Comparison of ENCODE assay signal across 1 cellular context in the genomic region with DNA sequence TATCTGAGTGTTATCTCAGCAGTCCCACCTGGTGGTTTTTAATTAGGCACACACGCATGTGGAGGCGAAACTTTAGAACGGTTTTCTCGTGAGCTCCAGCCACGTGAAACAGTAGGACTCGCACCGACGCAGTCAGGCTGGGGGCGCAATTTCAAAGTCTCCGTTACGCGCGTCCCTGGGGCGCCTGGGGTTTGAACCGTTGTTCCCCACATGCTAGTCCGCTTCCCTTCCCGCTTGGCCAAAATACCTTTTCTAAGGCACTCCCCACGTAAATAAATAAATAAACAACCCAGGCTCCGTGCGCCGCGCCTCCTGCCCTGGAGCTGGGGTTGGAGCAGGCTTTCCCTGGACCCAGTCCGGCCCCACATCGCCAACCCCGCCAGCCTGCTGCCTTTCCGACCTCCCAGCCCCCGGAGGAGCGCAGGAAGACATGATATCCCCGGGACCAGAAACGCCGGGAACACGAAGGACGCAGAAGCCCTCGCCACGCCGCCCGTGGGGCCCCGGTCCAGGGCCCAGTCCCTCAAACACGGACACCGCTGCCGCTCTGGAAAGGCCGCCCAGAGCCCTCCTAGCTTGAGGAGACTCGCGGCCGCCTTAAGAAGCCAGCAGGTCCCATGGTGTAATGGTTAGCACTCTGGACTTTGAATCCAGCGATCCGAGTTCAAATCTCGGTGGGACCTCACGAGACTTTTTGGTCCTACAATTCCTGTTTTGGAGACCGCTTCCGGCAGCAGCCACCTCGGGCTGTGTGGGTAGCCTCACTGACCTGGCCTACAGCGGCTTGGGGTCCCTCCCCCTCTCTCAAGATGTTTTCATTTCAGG.
TF ChIP-seq lines count a peak whose summit lies in the region.

No MANE protein-coding gene starts in this region.

TF ChIP-seq in HepG2, 621 proteins besides CTCF, POLR2A, EP300 and RAD21 (continued from another document and continues in another):
- TF ChIP-seq YEATS2 (CRISPR knock-in tag; IDR thresholded peaks at IDR 0.05; ENCODE audit: borderline replicate concordance) = peak; percentile 68
- TF ChIP-seq ZNF496 (CRISPR knock-in tag; IDR thresholded peaks at IDR 0.05; ENCODE audit: insufficient replicate concordance) = no peak
- no peak; the same call in 1 of the 2 replicates for TF ChIP-seq RARG (CRISPR knock-in tag; IDR thresholded peaks at IDR 0.05; ENCODE audit: low read depth)
- TF ChIP-seq, protein P1, sequence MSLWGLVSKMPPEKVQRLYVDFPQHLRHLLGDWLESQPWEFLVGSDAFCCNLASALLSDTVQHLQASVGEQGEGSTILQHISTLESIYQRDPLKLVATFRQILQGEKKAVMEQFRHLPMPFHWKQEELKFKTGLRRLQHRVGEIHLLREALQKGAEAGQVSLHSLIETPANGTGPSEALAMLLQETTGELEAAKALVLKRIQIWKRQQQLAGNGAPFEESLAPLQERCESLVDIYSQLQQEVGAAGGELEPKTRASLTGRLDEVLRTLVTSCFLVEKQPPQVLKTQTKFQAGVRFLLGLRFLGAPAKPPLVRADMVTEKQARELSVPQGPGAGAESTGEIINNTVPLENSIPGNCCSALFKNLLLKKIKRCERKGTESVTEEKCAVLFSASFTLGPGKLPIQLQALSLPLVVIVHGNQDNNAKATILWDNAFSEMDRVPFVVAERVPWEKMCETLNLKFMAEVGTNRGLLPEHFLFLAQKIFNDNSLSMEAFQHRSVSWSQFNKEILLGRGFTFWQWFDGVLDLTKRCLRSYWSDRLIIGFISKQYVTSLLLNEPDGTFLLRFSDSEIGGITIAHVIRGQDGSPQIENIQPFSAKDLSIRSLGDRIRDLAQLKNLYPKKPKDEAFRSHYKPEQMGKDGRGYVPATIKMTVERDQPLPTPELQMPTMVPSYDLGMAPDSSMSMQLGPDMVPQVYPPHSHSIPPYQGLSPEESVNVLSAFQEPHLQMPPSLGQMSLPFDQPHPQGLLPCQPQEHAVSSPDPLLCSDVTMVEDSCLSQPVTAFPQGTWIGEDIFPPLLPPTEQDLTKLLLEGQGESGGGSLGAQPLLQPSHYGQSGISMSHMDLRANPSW (CRISPR knock-in tag; IDR thresholded peaks at IDR 0.05; ENCODE audit: borderline replicate concordance) = 0 out of 2 replicates have a peak, but pooled peaks have one; percentile 13
- TF ChIP-seq, protein P2, sequence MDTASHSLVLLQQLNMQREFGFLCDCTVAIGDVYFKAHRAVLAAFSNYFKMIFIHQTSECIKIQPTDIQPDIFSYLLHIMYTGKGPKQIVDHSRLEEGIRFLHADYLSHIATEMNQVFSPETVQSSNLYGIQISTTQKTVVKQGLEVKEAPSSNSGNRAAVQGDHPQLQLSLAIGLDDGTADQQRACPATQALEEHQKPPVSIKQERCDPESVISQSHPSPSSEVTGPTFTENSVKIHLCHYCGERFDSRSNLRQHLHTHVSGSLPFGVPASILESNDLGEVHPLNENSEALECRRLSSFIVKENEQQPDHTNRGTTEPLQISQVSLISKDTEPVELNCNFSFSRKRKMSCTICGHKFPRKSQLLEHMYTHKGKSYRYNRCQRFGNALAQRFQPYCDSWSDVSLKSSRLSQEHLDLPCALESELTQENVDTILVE (CRISPR knock-in tag; IDR thresholded peaks at IDR 0.05) = peak; percentile 87
- TF ChIP-seq, protein P3, sequence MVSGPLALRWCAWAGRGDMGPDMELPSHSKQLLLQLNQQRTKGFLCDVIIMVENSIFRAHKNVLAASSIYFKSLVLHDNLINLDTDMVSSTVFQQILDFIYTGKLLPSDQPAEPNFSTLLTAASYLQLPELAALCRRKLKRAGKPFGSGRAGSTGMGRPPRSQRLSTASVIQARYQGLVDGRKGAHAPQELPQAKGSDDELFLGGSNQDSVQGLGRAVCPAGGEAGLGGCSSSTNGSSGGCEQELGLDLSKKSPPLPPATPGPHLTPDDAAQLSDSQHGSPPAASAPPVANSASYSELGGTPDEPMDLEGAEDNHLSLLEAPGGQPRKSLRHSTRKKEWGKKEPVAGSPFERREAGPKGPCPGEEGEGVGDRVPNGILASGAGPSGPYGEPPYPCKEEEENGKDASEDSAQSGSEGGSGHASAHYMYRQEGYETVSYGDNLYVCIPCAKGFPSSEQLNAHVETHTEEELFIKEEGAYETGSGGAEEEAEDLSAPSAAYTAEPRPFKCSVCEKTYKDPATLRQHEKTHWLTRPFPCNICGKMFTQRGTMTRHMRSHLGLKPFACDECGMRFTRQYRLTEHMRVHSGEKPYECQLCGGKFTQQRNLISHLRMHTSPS (CRISPR knock-in tag; IDR thresholded peaks at IDR 0.05; ENCODE audit: low read depth) = no peak
- no peak for TF ChIP-seq SP2 (CRISPR knock-in tag; IDR thresholded peaks at IDR 0.05)
- no peak for TF ChIP-seq GABPA (IDR thresholded peaks at IDR 0.05; ENCODE audit: low read depth, low read length)
- peak; percentile 73 for TF ChIP-seq GABPA (CRISPR knock-in tag; IDR thresholded peaks at IDR 0.05; ENCODE audit: low read depth)
- TF ChIP-seq ZNF746 (CRISPR knock-in tag; IDR thresholded peaks at IDR 0.05) = peak; percentile 46; the same call in 1 of the 2 replicates
- TF ChIP-seq ZNF766 (CRISPR knock-in tag; IDR thresholded peaks at IDR 0.05; ENCODE audit: borderline replicate concordance) = peak; percentile 93
- TF ChIP-seq ZNF605 (CRISPR knock-in tag; IDR thresholded peaks at IDR 0.05) = peak; percentile 96
- TF ChIP-seq, protein P4, sequence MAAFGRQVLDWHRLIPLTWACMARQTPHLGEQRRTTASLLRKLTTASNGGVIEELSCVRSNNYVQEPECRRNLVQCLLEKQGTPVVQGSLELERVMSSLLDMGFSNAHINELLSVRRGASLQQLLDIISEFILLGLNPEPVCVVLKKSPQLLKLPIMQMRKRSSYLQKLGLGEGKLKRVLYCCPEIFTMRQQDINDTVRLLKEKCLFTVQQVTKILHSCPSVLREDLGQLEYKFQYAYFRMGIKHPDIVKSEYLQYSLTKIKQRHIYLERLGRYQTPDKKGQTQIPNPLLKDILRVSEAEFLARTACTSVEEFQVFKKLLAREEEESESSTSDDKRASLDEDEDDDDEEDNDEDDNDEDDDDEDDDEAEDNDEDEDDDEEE (CRISPR knock-in tag; IDR thresholded peaks at IDR 0.05) = no peak
- peak; percentile 66; the same call in 1 of the 2 replicates for TF ChIP-seq ZBTB3 (CRISPR knock-in tag; IDR thresholded peaks at IDR 0.05; ENCODE audit: borderline replicate concordance, low read depth)
- TF ChIP-seq FOXK2 (IDR thresholded peaks at IDR 0.05) = no peak
- TF ChIP-seq ELF1 (CRISPR knock-in tag; IDR thresholded peaks at IDR 0.05) = peak; percentile 72
- TF ChIP-seq ZNF724P (CRISPR knock-in tag; IDR thresholded peaks at IDR 0.05; ENCODE audit: borderline replicate concordance) = peak; percentile 97; the same call in 1 of the 2 replicates
- peak; percentile 76; the same call in 1 of the 2 replicates for TF ChIP-seq FOXK1 (CRISPR knock-in tag; IDR thresholded peaks at IDR 0.05; ENCODE audit: borderline replicate concordance, low read depth)
- peak; percentile 84; the same call in 1 of the 2 replicates for TF ChIP-seq ZNF773 (CRISPR knock-in tag; IDR thresholded peaks at IDR 0.05; ENCODE audit: borderline replicate concordance)
- peak; percentile 99 for TF ChIP-seq ZNF24 (IDR thresholded peaks at IDR 0.05)
- peak; percentile 57; the same call in 1 of the 2 replicates for TF ChIP-seq CHD2 (IDR thresholded peaks at IDR 0.05; ENCODE audit: low read depth, low read length)
- peak; percentile 90; the same call in 1 of the 2 replicates for TF ChIP-seq ZNF703 (CRISPR knock-in tag; IDR thresholded peaks at IDR 0.05; ENCODE audit: borderline replicate concordance)
- peak; percentile 48; the same call in 1 of the 2 replicates for TF ChIP-seq ZNF263 (CRISPR knock-in tag; IDR thresholded peaks at IDR 0.05)
- TF ChIP-seq, protein P5, sequence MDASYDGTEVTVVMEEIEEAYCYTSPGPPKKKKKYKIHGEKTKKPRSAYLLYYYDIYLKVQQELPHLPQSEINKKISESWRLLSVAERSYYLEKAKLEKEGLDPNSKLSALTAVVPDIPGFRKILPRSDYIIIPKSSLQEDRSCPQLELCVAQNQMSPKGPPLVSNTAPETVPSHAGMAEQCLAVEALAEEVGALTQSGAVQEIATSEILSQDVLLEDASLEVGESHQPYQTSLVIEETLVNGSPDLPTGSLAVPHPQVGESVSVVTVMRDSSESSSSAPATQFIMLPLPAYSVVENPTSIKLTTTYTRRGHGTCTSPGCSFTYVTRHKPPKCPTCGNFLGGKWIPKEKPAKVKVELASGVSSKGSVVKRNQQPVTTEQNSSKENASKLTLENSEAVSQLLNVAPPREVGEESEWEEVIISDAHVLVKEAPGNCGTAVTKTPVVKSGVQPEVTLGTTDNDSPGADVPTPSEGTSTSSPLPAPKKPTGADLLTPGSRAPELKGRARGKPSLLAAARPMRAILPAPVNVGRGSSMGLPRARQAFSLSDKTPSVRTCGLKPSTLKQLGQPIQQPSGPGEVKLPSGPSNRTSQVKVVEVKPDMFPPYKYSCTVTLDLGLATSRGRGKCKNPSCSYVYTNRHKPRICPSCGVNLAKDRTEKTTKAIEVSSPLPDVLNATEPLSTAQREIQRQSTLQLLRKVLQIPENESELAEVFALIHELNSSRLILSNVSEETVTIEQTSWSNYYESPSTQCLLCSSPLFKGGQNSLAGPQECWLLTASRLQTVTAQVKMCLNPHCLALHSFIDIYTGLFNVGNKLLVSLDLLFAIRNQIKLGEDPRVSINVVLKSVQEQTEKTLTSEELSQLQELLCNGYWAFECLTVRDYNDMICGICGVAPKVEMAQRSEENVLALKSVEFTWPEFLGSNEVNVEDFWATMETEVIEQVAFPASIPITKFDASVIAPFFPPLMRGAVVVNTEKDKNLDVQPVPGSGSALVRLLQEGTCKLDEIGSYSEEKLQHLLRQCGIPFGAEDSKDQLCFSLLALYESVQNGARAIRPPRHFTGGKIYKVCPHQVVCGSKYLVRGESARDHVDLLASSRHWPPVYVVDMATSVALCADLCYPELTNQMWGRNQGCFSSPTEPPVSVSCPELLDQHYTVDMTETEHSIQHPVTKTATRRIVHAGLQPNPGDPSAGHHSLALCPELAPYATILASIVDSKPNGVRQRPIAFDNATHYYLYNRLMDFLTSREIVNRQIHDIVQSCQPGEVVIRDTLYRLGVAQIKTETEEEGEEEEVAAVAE (CRISPR knock-in tag; IDR thresholded peaks at IDR 0.05; ENCODE audit: borderline replicate concordance) = no peak; the same call in 1 of the 2 replicates
- no peak for TF ChIP-seq MBD4 (IDR thresholded peaks at IDR 0.05; ENCODE audit: borderline replicate concordance, low read length)
- TF ChIP-seq, protein P6, sequence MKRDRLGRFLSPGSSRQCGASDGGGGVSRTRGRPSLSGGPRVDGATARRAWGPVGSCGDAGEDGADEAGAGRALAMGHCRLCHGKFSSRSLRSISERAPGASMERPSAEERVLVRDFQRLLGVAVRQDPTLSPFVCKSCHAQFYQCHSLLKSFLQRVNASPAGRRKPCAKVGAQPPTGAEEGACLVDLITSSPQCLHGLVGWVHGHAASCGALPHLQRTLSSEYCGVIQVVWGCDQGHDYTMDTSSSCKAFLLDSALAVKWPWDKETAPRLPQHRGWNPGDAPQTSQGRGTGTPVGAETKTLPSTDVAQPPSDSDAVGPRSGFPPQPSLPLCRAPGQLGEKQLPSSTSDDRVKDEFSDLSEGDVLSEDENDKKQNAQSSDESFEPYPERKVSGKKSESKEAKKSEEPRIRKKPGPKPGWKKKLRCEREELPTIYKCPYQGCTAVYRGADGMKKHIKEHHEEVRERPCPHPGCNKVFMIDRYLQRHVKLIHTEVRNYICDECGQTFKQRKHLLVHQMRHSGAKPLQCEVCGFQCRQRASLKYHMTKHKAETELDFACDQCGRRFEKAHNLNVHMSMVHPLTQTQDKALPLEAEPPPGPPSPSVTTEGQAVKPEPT (CRISPR knock-in tag; IDR thresholded peaks at IDR 0.05; ENCODE audit: low read depth) = peak; percentile 76
- TF ChIP-seq, protein P7, sequence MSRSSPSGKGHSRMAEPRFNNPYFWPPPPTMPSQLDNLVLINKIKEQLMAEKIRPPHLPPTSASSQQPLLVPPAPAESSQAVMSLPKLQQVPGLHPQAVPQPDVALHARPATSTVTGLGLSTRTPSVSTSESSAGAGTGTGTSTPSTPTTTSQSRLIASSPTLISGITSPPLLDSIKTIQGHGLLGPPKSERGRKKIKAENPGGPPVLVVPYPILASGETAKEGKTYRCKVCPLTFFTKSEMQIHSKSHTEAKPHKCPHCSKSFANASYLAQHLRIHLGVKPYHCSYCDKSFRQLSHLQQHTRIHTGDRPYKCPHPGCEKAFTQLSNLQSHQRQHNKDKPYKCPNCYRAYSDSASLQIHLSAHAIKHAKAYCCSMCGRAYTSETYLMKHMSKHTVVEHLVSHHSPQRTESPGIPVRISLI (CRISPR knock-in tag; IDR thresholded peaks at IDR 0.05; ENCODE audit: borderline replicate concordance) = peak; percentile 49; the same call in 1 of the 2 replicates
- TF ChIP-seq, protein P8, sequence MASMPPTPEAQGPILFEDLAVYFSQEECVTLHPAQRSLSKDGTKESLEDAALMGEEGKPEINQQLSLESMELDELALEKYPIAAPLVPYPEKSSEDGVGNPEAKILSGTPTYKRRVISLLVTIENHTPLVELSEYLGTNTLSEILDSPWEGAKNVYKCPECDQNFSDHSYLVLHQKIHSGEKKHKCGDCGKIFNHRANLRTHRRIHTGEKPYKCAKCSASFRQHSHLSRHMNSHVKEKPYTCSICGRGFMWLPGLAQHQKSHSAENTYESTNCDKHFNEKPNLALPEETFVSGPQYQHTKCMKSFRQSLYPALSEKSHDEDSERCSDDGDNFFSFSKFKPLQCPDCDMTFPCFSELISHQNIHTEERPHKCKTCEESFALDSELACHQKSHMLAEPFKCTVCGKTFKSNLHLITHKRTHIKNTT (CRISPR knock-in tag; IDR thresholded peaks at IDR 0.05) = peak; percentile 89; the same call in 1 of the 2 replicates
- peak; percentile 81; the same call in 1 of the 2 replicates for TF ChIP-seq PRMT3 (CRISPR knock-in tag; IDR thresholded peaks at IDR 0.05; ENCODE audit: borderline replicate concordance, low read depth)
- TF ChIP-seq BRD4 (CRISPR knock-in tag; IDR thresholded peaks at IDR 0.05) = peak; percentile 75; the same call in 1 of the 2 replicates
- TF ChIP-seq POLR2G (IDR thresholded peaks at IDR 0.05; ENCODE audit: low read depth, low read length) = peak; percentile 71
- TF ChIP-seq RBM22 (optimal IDR thresholded peaks at IDR 0.05; ENCODE audit: low read length) = peak; percentile 99
- TF ChIP-seq ZNF619 (CRISPR knock-in tag; IDR thresholded peaks at IDR 0.05) = no peak
- TF ChIP-seq RORA (CRISPR knock-in tag; IDR thresholded peaks at IDR 0.05) = 0 out of 2 replicates have a peak, but pooled peaks have one; percentile 73
- peak; percentile 70 for TF ChIP-seq ZEB1 (IDR thresholded peaks at IDR 0.05; ENCODE audit: insufficient replicate concordance, low read depth)
- no peak for TF ChIP-seq PCBP1 (IDR thresholded peaks at IDR 0.05; ENCODE audit: borderline replicate concordance, low read depth, low read length)
- TF ChIP-seq ZNF775 (CRISPR knock-in tag; IDR thresholded peaks at IDR 0.05; ENCODE audit: borderline replicate concordance) = peak; percentile 77
- TF ChIP-seq, protein P9, sequence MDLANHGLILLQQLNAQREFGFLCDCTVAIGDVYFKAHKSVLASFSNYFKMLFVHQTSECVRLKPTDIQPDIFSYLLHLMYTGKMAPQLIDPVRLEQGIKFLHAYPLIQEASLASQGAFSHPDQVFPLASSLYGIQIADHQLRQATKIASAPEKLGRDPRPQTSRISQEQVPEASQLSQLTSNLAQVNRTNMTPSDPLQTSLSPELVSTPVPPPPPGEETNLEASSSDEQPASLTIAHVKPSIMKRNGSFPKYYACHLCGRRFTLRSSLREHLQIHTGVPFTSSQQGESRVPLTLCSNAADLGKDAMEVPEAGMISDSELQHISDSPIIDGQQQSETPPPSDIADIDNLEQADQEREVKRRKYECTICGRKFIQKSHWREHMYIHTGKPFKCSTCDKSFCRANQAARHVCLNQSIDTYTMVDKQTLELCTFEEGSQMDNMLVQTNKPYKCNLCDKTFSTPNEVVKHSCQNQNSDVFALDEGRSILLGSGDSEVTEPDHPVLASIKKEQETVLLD (CRISPR knock-in tag; IDR thresholded peaks at IDR 0.05; ENCODE audit: low read depth) = 0 out of 2 replicates have a peak, but pooled peaks have one; percentile 51
- peak; percentile 90 for TF ChIP-seq TMF1 (CRISPR knock-in tag; IDR thresholded peaks at IDR 0.05; ENCODE audit: low read depth)
- peak; percentile 82; the same call in 1 of the 2 replicates for TF ChIP-seq ZNF567 (CRISPR knock-in tag; IDR thresholded peaks at IDR 0.05; ENCODE audit: borderline replicate concordance)
